ENCODE assay signal across 11 cellular contexts in the genomic region with DNA sequence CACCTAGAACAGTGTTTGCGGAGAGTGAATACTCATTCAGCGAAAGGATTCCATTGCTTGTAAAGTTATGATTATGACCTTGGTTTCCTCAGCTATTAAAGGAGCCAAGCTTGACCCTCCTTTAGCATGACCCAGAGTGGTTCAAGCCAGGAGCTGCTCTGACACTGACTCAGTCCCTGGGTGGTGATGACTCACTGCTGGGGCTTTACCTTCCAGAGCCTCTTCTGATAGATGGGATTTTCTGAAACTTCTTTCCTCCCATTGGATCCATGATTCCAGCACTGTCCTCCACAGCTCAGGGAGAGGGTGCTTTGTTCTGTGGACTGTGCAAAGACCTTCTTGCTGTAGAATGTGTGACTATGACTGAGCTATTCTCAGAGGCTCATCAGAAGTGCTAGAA.
DNase-seq lines count a peak whose midpoint lies in the region; ATAC-seq and TF ChIP-seq lines count a peak whose summit lies in the region.
"Had no signal": no experiment of that assay in that cellular context is flagged by ENCODE, and none has a peak within 500 bp of the region (broad histone marks: within the 10 kb centered on the region; RNA-seq: fewer than 3 reads in every experiment).

No MANE protein-coding gene starts in this region.

- ATAC-seq in GM19351 (IDR thresholded peaks at IDR 0.05; ENCODE audit: unreplicated experiment), result peak; percentile 29
- peak; percentile 65 for ATAC-seq in HG03442 (IDR thresholded peaks at IDR 0.05; ENCODE audit: unreplicated experiment)

- no peaks in the 10 kb centered on the region for H3K9me3 ChIP-seq in MM.1S (replicated peaks; ENCODE audit: insufficient read depth, low read length)
- H3K9me3 ChIP-seq: right lobe of liver, tibial nerve had no signal

- TF ChIP-seq CTCF in choroid plexus epithelial cell (conservative IDR thresholded peaks at IDR 0.05; ENCODE audit: low read depth, low read length) (no peak), MM.1S (IDR thresholded peaks at IDR 0.05; ENCODE audit: low read length) (no peak)

- H3K79me2 ChIP-seq in MM.1S (ENCODE audit: low read length), result no peaks in the 10 kb centered on the region

- no peaks in the 10 kb centered on the region for H3K9me2 ChIP-seq in MM.1S (replicated peaks; ENCODE audit: insufficient read depth, low read length)

- in situ Hi-C loops in Caki2 (cut with HindIII; ENCODE audit: low pct_unique_long_range_greater_than_20kb, low sequenced_read_pairs), result no loop called here

- no peak overlapping the region for H3K4me3 ChIP-seq in choroid plexus epithelial cell (ENCODE audit: low read depth, low read length)
- no peak overlapping the region for H3K4me3 ChIP-seq in MM.1S (ENCODE audit: low read length)
- H3K4me3 ChIP-seq: right lobe of liver, tibial nerve had no signal

- no peaks in the 10 kb centered on the region for H3K4me1 ChIP-seq in MM.1S (ENCODE audit: low read length)

- H3K27ac ChIP-seq in MM.1S (ENCODE audit: low read length), result no peak overlapping the region
- H3K27ac ChIP-seq: right lobe of liver, tibial nerve had no signal

- no peak overlapping the region for H2AFZ ChIP-seq in MM.1S (ENCODE audit: low read length)

- no peaks in the 10 kb centered on the region for H4K20me1 ChIP-seq in MM.1S (ENCODE audit: insufficient read depth, low read length)

- no peak overlapping the region for H3K9ac ChIP-seq in MM.1S (ENCODE audit: low read length)

- H3K27me3 ChIP-seq in MM.1S (replicated peaks; ENCODE audit: insufficient read depth, low read length), result no peaks in the 10 kb centered on the region
- H3K27me3 ChIP-seq: right lobe of liver had no signal

- no peaks in the 10 kb centered on the region for H3F3A ChIP-seq in MM.1S (ENCODE audit: insufficient read depth, low read length)

- DNase-seq in Caki2 (ENCODE audit: low read depth), result peak; percentile 30
- DNase-seq in choroid plexus epithelial cell (ENCODE audit: low read depth), result peak; percentile 59
- DNase-seq in COLO668 (lab: John Stamatoyannopoulos, UW; ENCODE audit: unreplicated experiment), result no peak
- DNase-seq in MM.1S, result no peak
- DNase-seq in mucosa of gallbladder (ENCODE audit: low spot score), result no peak
- no peak for DNase-seq in NCI-H128 (lab: John Stamatoyannopoulos, UW; ENCODE audit: unreplicated experiment)
- DNase-seq: activated CD4-positive, alpha-beta T cell treated with anti-CD3 and anti-CD28 coated beads for 4 hours; right lobe of liver had no signal

- no peak overlapping the region for H3K4me2 ChIP-seq in MM.1S (ENCODE audit: low read depth, low read length)

- H3K36me3 ChIP-seq in MM.1S (replicated peaks; ENCODE audit: insufficient read depth, low read length), result no peaks in the 10 kb centered on the region
- H3K36me3 ChIP-seq: right lobe of liver, tibial nerve had no signal

Comparison
In these comparisons a context has a peak if more than half of its experiments do, and no peak if none do; other contexts are left out.
1. DNase-seq: peak in Caki2 (single experiment) and choroid plexus epithelial cell (single experiment); none in COLO668 (single experiment), MM.1S (single experiment), mucosa of gallbladder (single experiment) and NCI-H128 (single experiment).